15 cellular contexts compared by ENCODE assay signal in the genomic region with DNA sequence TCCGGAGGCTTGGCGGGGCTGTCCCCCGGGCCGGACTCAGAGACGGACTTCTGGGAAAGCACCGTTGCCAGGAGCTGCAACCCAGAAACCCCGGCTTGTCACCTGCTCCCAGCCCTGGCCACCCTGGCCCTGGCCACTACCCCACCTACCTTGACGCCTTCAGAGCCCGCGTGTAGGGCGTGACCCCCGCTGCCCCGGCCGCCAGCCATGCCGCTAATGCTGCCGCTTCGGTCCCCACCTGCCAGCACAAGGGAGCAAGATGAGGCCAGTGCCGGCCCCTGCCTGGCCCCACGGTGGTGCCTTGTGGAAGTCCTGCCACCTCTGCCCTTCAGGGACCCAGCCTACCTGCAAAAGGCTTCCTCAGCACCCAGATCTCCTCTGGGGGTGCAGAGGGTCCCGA. TPM values are rescaled to one million over a fixed set of nuclear protein-coding genes. Genes with fewer than 3 reads are reported as not detected.
DNase-seq lines count a peak whose midpoint lies in the region; ATAC-seq, FAIRE-seq and TF ChIP-seq lines count a peak whose summit lies in the region.
"Had no signal": no experiment of that assay in that cellular context is flagged by ENCODE, and none has a peak within 500 bp of the region (broad histone marks: within the 10 kb centered on the region; RNA-seq: fewer than 3 reads in every experiment).

No MANE protein-coding gene starts in this region.

- WGBS in K562 (ENCODE audit: insufficient coverage, low coverage, missing lambda C conversion rate) = 43% methylated on average over 15 of the region's 20 CpGs

- no peak overlapping the region for H2AFZ ChIP-seq in K562 (ENCODE audit: low read depth, low read length)

- no peaks in the 10 kb centered on the region for H3K9me1 ChIP-seq in K562 (ENCODE audit: control insufficient read depth, insufficient read depth, low read length)

- no peak overlapping the region for H3K4me3 ChIP-seq in BLaER1 treated with 17β-estradiol and CSF1 and Interleukin-3, amounts not matched to agents 10 nM and 100 nM
- H3K4me3 ChIP-seq in K562 = no peak overlapping the region

- peaks cover 0 to 66% (median 37%) of the 10 kb centered on the region in 11 experiments; a peak in 16 of 22 replicates for H4K20me1 ChIP-seq in BLaER1 treated with 17β-estradiol and CSF1 and Interleukin-3, amounts not matched to agents 10 nM and 100 nM
- H4K20me1 ChIP-seq in K562 (replicated peaks; ENCODE audit: control insufficient read depth, insufficient read depth, low read length) = no peaks in the 10 kb centered on the region

- intact Hi-C loops in K562 (cut with micrococcal nuclease) = no loop called here

- H3K27ac Mint-ChIP-seq in stimulated activated memory B cell treated with anti-CD40 and anti-IgM and Interleukin-4, amounts not matched to agents 10 μg/mL and 1 μg/mL and 100 μg/mL, for 72 hours = peak overlapping the region; percentile 9
- H3K27ac Mint-ChIP-seq: CD14-positive monocyte had no signal

- no TSS peak for BruUV-seq in K562 (replicated peaks; lab: Mats Ljungman, UMichigan)

- FAIRE-seq in K562 (lab: Jason Lieb, UNC) = no peak
- FAIRE-seq: A204.1, H1 had no signal

- no peaks in the 10 kb centered on the region for H3K9me3 ChIP-seq in BLaER1 treated with 17β-estradiol and CSF1 and Interleukin-3, amounts not matched to agents 10 nM and 100 nM (replicated peaks in 1 of 11)
- H3K9me3 ChIP-seq in K562 (replicated peaks; ENCODE audit: control insufficient read depth, insufficient read depth, low read depth, low read length) = no peaks in the 10 kb centered on the region
- H3K9me3 ChIP-seq: BE2C had no signal

- no peak for TF ChIP-seq EP300 in K562 (IDR thresholded peaks at IDR 0.05; ENCODE audit: low read length)

- in situ Hi-C loops in K562 (cut with MboI) = no loop called here

- no peak for TF ChIP-seq POLR2A in K562 (conservative IDR thresholded peaks at IDR 0.05)

- no peak for TF ChIP-seq RAD21 in K562 (CRISPR knock-in tag; conservative IDR thresholded peaks at IDR 0.05 in 1 of 2, IDR thresholded peaks at IDR 0.05 in 1 of 2)

- CTCF ChIA-PET in K562 (lab: Yijun Ruan, JAX; ENCODE audit: low intra/inter-chr PET ratio) = no interaction called here

- DNase-seq in K562 (ENCODE audit: extremely low read depth in 1 of 4, low spot score in 3 of 4) = no peak
- no peak for DNase-seq in superior temporal gyrus (ENCODE audit: extremely low spot score)
- DNase-seq: ACHN; BE2C; CD4-positive, alpha-beta memory T cell; DMS79 treated with DMSO at 0.1 percent for 48 hours; GF-D8; H9 had no signal

- no peaks in the 10 kb centered on the region for H3K36me3 Mint-ChIP-seq in stimulated activated memory B cell treated with anti-CD40 and anti-IgM and Interleukin-4, amounts not matched to agents 10 μg/mL and 1 μg/mL and 100 μg/mL, for 72 hours
- H3K36me3 Mint-ChIP-seq: CD14-positive monocyte; CD4-positive, alpha-beta memory T cell had no signal

- H3K27me3 ChIP-seq in BLaER1 treated with 17β-estradiol and CSF1 and Interleukin-3, amounts not matched to agents 10 nM and 100 nM = no peaks in the 10 kb centered on the region; a peak in 1 of 22 replicates
- H3K27me3 ChIP-seq in K562 (ENCODE audit: control insufficient read depth in 2 of 2, insufficient read depth in 2 of 2, low read length in 2 of 2) = no peaks in the 10 kb centered on the region
- H3K27me3 ChIP-seq: BE2C had no signal

- H3K4me1 Mint-ChIP-seq in stimulated activated memory B cell treated with anti-CD40 and anti-IgM and Interleukin-4, amounts not matched to agents 10 μg/mL and 1 μg/mL and 100 μg/mL, for 72 hours = peaks cover 18% of the 10 kb centered on the region
- H3K4me1 Mint-ChIP-seq: CD14-positive monocyte had no signal

- H3K27me3 Mint-ChIP-seq in stimulated activated memory B cell treated with anti-CD40 and anti-IgM and Interleukin-4, amounts not matched to agents 10 μg/mL and 1 μg/mL and 100 μg/mL, for 72 hours = peaks cover 12% of the 10 kb centered on the region
- H3K27me3 Mint-ChIP-seq: CD4-positive, alpha-beta memory T cell had no signal

- ATAC-seq in K562 (no peak), GM21529 (IDR thresholded peaks at IDR 0.05; ENCODE audit: unreplicated experiment) (no peak)
- no peak for ATAC-seq in stimulated activated memory B cell treated with anti-CD40 and anti-IgM and Interleukin-4, amounts not matched to agents 10 μg/mL and 1 μg/mL and 100 μg/mL, for 72 hours

- H3K9me3 Mint-ChIP-seq in stimulated activated memory B cell treated with anti-CD40 and anti-IgM and Interleukin-4, amounts not matched to agents 10 μg/mL and 1 μg/mL and 100 μg/mL, for 72 hours = no peaks in the 10 kb centered on the region
- H3K9me3 Mint-ChIP-seq: CD4-positive, alpha-beta memory T cell; H9 had no signal

- no peaks in the 10 kb centered on the region for H3K79me2 ChIP-seq in K562 (ENCODE audit: control insufficient read depth, insufficient read depth, low read length)

- peaks cover 19 to 53% (median 40%) of the 10 kb centered on the region in 10 experiments; a peak in 19 of 20 replicates for H3K4me1 ChIP-seq in BLaER1 treated with 17β-estradiol and CSF1 and Interleukin-3, amounts not matched to agents 10 nM and 100 nM
- H3K4me1 ChIP-seq in K562 (replicated peaks in 1 of 2; ENCODE audit: control insufficient read depth in 2 of 2, insufficient read depth in 2 of 2, low read length in 2 of 2) = peaks cover 2 to 87% of the 10 kb centered on the region in 2 experiments; a peak in 3 of 5 replicates
- H3K4me1 ChIP-seq: BE2C had no signal

- TF ChIP-seq CTCF in K562 (IDR thresholded peaks at IDR 0.05 in 2 of 3, conservative IDR thresholded peaks at IDR 0.05 in 1 of 3; ENCODE audit: insufficient read depth in 2 of 3, low read depth in 1 of 3, low read length in 3 of 3) = no peak

- no peak overlapping the region for H3K4me3 Mint-ChIP-seq in stimulated activated memory B cell treated with anti-CD40 and anti-IgM and Interleukin-4, amounts not matched to agents 10 μg/mL and 1 μg/mL and 100 μg/mL, for 72 hours
- H3K4me3 Mint-ChIP-seq: CD14-positive monocyte; CD4-positive, alpha-beta memory T cell; H9 had no signal

- H3K9ac ChIP-seq in BLaER1 treated with 17β-estradiol and CSF1 and Interleukin-3, amounts not matched to agents 10 nM and 100 nM = peak overlapping the region in 2 of 11 experiments; percentile 13 to 61; a peak in 1 of 22 replicates
- peak overlapping the region in 1 of 2 experiments; percentile 10; a peak in 1 of 4 replicates for H3K9ac ChIP-seq in K562 (ENCODE audit: insufficient read depth in 1 of 2, low read depth in 2 of 2, low read length in 2 of 2)
- H3K9ac ChIP-seq: KMS-11 had no signal

- H3K27ac ChIP-seq in BLaER1 treated with 17β-estradiol and CSF1 and Interleukin-3, amounts not matched to agents 10 nM and 100 nM = no peak overlapping the region
- H3K27ac ChIP-seq in K562 (ENCODE audit: extremely low read depth, low read depth, low read length) = no peak overlapping the region
- H3K27ac ChIP-seq: KMS-11 had no signal

- peak overlapping the region in 7 of 11 experiments; percentile 16 to 93 (median 86); a peak in 13 of 22 replicates for H3K4me2 ChIP-seq in BLaER1 treated with 17β-estradiol and CSF1 and Interleukin-3, amounts not matched to agents 10 nM and 100 nM
- H3K4me2 ChIP-seq in K562 (ENCODE audit: insufficient read depth, low read length) = no peak overlapping the region
- H3K4me2 ChIP-seq: KMS-11 had no signal

- POLR2A ChIA-PET in K562 (lab: Yijun Ruan, JAX) = interaction anchor here (0.7 to 1.9 kb wide), 3 partner anchors 8 to 30 kb away, joined by 4 to 6 read pairs (median 4); partner anchors contain the start of gene TRAF7

- H3K36me3 ChIP-seq in BLaER1 treated with 17β-estradiol and CSF1 and Interleukin-3, amounts not matched to agents 10 nM and 100 nM = peaks cover 0 to 3% (median 0%) of the 10 kb centered on the region in 11 experiments; a peak in 3 of 22 replicates
- no peaks in the 10 kb centered on the region for H3K36me3 ChIP-seq in K562 (ENCODE audit: control insufficient read depth, insufficient read depth, low read length)

RNA-seq across cellular contexts. Expression of gene CASKIN1, which starts 11.4 kb away (rescaled TPM):
- total RNA-seq in K562 (2011; cell fraction: chromatin; rRNA removed; ENCODE audit: low replicate concordance) = 3.2 and 16.5 TPM in 2 replicates
- total RNA-seq in K562 (2011; cell fraction: nucleolus; rRNA removed) = 11.3 and 11.6 TPM in 2 replicates
- total RNA-seq in K562 (2011; cell fraction: nucleoplasm; rRNA removed) = 3.2 and 5.9 TPM in 2 replicates
- total RNA-seq in K562 (2014; rRNA removed) (1.5 and 2.6 TPM in 2 replicates), K562 (2014; rRNA removed; fragmentation: Illumina TruSeq; extraction: Trizol) (0.10 and 0.15 TPM in 2 replicates), K562 (2015; rRNA removed; fragmentation: Illumina TruSeq; extraction: Trizol) (0.68 and 1.7 TPM in 2 replicates), K562 (2021) (4.5 and 7.0 TPM in 2 replicates)
- polyA plus RNA-seq in K562 (2011; rRNA removed) (0.84 and 1.9 TPM in 2 replicates), K562 (2014; fragmentation: Illumina TruSeq; extraction: Trizol) (0.28 and 0.73 TPM in 2 replicates), K562 (2014; fragmentation: Nextera tagmentation; extraction: Ambion mirVana) (not detected), K562 (2014; rRNA removed) (3.1 and 3.7 TPM in 2 replicates)
- polyA plus RNA-seq in K562 (2011; cell fraction: cytosol; rRNA removed) = 1.4 and 1.9 TPM in 2 replicates
- polyA plus RNA-seq in K562 (2011; cell fraction: nucleus; rRNA removed) = 6.6 and 12.7 TPM in 2 replicates
- polyA plus RNA-seq in K562 (2012) = 1.7 and 2.9 TPM in 2 replicates
- polyA minus RNA-seq in K562 (2011; rRNA and poly(A)+ RNA removed) = 0.32 and 0.90 TPM in 2 replicates
- polyA minus RNA-seq in K562 (2011; cell fraction: cytosol; rRNA and poly(A)+ RNA removed) = 1.1 and 1.5 TPM in 2 replicates
- polyA minus RNA-seq in K562 (2011; cell fraction: nucleus; rRNA and poly(A)+ RNA removed) = 2.0 and 2.2 TPM in 2 replicates
- total RNA-seq: CD4-positive, alpha-beta memory T cell had no signal
- polyA plus RNA-seq: CD14-positive monocyte; CD4-positive, alpha-beta memory T cell had no signal

RNA-seq across cellular contexts. Expression of gene MLST8, which starts 20.3 kb away (rescaled TPM):
- 73.3 and 236 TPM in 2 replicates for total RNA-seq in K562 (2011; cell fraction: chromatin; rRNA removed; ENCODE audit: low replicate concordance)
- 205 and 257 TPM in 2 replicates for total RNA-seq in K562 (2011; cell fraction: nucleolus; rRNA removed)
- 108 and 122 TPM in 2 replicates for total RNA-seq in K562 (2011; cell fraction: nucleoplasm; rRNA removed)
- total RNA-seq in K562 (2014; rRNA removed) = 83.0 and 110 TPM in 2 replicates
- 2.6 and 4.3 TPM in 2 replicates for total RNA-seq in K562 (2014; rRNA removed; fragmentation: Illumina TruSeq; extraction: Trizol)
- 15.7 and 16.0 TPM in 2 replicates for total RNA-seq in K562 (2015; rRNA removed; fragmentation: Illumina TruSeq; extraction: Trizol)
- total RNA-seq in K562 (2021) = 79.1 and 85.0 TPM in 2 replicates
- 76.1 and 91.6 TPM in 2 replicates for polyA plus RNA-seq in K562 (2011; rRNA removed)
- 165 and 312 TPM in 2 replicates for polyA plus RNA-seq in K562 (2011; cell fraction: cytosol; rRNA removed)
- 329 and 477 TPM in 2 replicates for polyA plus RNA-seq in K562 (2011; cell fraction: nucleus; rRNA removed)
- 71.4 and 87.7 TPM in 2 replicates for polyA plus RNA-seq in K562 (2012)
- 43.3 and 74.6 TPM in 2 replicates for polyA plus RNA-seq in K562 (2014; fragmentation: Illumina TruSeq; extraction: Trizol)
- 1 to 10 TPM; 1.5 to 9.8 TPM for polyA plus RNA-seq in K562 (2014; fragmentation: Nextera tagmentation; extraction: Ambion mirVana)
- polyA plus RNA-seq in K562 (2014; rRNA removed) = 116 TPM in 2 replicates
- 19.6 and 40.3 TPM in 2 replicates for polyA minus RNA-seq in K562 (2011; rRNA and poly(A)+ RNA removed)
- 53.2 and 86.4 TPM in 2 replicates for polyA minus RNA-seq in K562 (2011; cell fraction: cytosol; rRNA and poly(A)+ RNA removed)
- 96.5 and 139 TPM in 2 replicates for polyA minus RNA-seq in K562 (2011; cell fraction: nucleus; rRNA and poly(A)+ RNA removed)

RNA-seq across cellular contexts. Expression of gene BRICD5, which starts 25.7 kb away (rescaled TPM):
- 10.6 and 42.5 TPM in 2 replicates for total RNA-seq in K562 (2011; cell fraction: chromatin; rRNA removed; ENCODE audit: low replicate concordance)
- 29.7 and 34.7 TPM in 2 replicates for total RNA-seq in K562 (2011; cell fraction: nucleolus; rRNA removed)
- 10.8 and 18.8 TPM in 2 replicates for total RNA-seq in K562 (2011; cell fraction: nucleoplasm; rRNA removed)
- 2.9 and 3.5 TPM in 2 replicates for total RNA-seq in K562 (2014; rRNA removed)
- total RNA-seq in K562 (2014; rRNA removed; fragmentation: Illumina TruSeq; extraction: Trizol) = 0.32 and 0.40 TPM in 2 replicates
- total RNA-seq in K562 (2015; rRNA removed; fragmentation: Illumina TruSeq; extraction: Trizol) = 3.4 and 4.1 TPM in 2 replicates
- 2.0 and 4.0 TPM in 2 replicates for total RNA-seq in K562 (2021)
- 1.8 and 3.2 TPM in 2 replicates for polyA plus RNA-seq in K562 (2011; rRNA removed)
- polyA plus RNA-seq in K562 (2011; cell fraction: cytosol; rRNA removed) = 2.8 and 13.2 TPM in 2 replicates
- polyA plus RNA-seq in K562 (2011; cell fraction: nucleus; rRNA removed) = 33.5 and 71.7 TPM in 2 replicates
- polyA plus RNA-seq in K562 (2012) = 5.8 and 14.0 TPM in 2 replicates
- polyA plus RNA-seq in K562 (2014; fragmentation: Illumina TruSeq; extraction: Trizol) = 0.49 and 3.8 TPM in 2 replicates
- under 1 TPM in 1 of 2 experiments, not detected in 1; 0.24 TPM for polyA plus RNA-seq in K562 (2014; fragmentation: Nextera tagmentation; extraction: Ambion mirVana)
- 5.1 and 15.1 TPM in 2 replicates for polyA plus RNA-seq in K562 (2014; rRNA removed)
- 0.28 and 0.54 TPM in 2 replicates for polyA minus RNA-seq in K562 (2011; rRNA and poly(A)+ RNA removed)
- polyA minus RNA-seq in K562 (2011; cell fraction: cytosol; rRNA and poly(A)+ RNA removed) = 0.57 TPM in 1 of 2 replicates, not detected in the other
- polyA minus RNA-seq in K562 (2011; cell fraction: nucleus; rRNA and poly(A)+ RNA removed) = 3.4 and 6.9 TPM in 2 replicates
- polyA plus RNA-seq: CD14-positive monocyte had no signal

RNA-seq across cellular contexts. Expression of gene TRAF7, which starts 29.4 kb away (rescaled TPM):
- total RNA-seq in K562 (2011; cell fraction: chromatin; rRNA removed; ENCODE audit: low replicate concordance) = 31.9 and 110 TPM in 2 replicates
- 74.5 and 76.3 TPM in 2 replicates for total RNA-seq in K562 (2011; cell fraction: nucleolus; rRNA removed)
- 45.7 and 51.9 TPM in 2 replicates for total RNA-seq in K562 (2011; cell fraction: nucleoplasm; rRNA removed)
- 55.5 and 79.2 TPM in 2 replicates for total RNA-seq in K562 (2014; rRNA removed)
- total RNA-seq in K562 (2014; rRNA removed; fragmentation: Illumina TruSeq; extraction: Trizol) = 24.3 and 29.9 TPM in 2 replicates
- total RNA-seq in K562 (2015; rRNA removed; fragmentation: Illumina TruSeq; extraction: Trizol) = 42.8 and 45.9 TPM in 2 replicates
- 109 and 113 TPM in 2 replicates for total RNA-seq in K562 (2021)
- 41.6 and 61.6 TPM in 2 replicates for polyA plus RNA-seq in K562 (2011; rRNA removed)
- 63.2 and 103 TPM in 2 replicates for polyA plus RNA-seq in K562 (2011; cell fraction: cytosol; rRNA removed)
- 105 and 141 TPM in 2 replicates for polyA plus RNA-seq in K562 (2011; cell fraction: nucleus; rRNA removed)
- polyA plus RNA-seq in K562 (2012) = 99.7 and 110 TPM in 2 replicates
- polyA plus RNA-seq in K562 (2014; fragmentation: Illumina TruSeq; extraction: Trizol) = 40.8 and 76.8 TPM in 2 replicates
- polyA plus RNA-seq in K562 (2014; fragmentation: Nextera tagmentation; extraction: Ambion mirVana) = 1 to 10 TPM; 1.1 to 1.5 TPM
- polyA plus RNA-seq in K562 (2014; rRNA removed) = 55.5 and 63.3 TPM in 2 replicates
- polyA minus RNA-seq in K562 (2011; rRNA and poly(A)+ RNA removed) = 24.9 and 30.1 TPM in 2 replicates
- polyA minus RNA-seq in K562 (2011; cell fraction: cytosol; rRNA and poly(A)+ RNA removed) = 51.2 and 66.0 TPM in 2 replicates
- polyA minus RNA-seq in K562 (2011; cell fraction: nucleus; rRNA and poly(A)+ RNA removed) = 25.8 and 29.9 TPM in 2 replicates

RNA-seq across cellular contexts. Expression of gene PGP, which starts 29.7 kb away (rescaled TPM):
- total RNA-seq in K562 (2011; cell fraction: chromatin; rRNA removed; ENCODE audit: low replicate concordance) = 31.1 and 74.2 TPM in 2 replicates
- 69.6 and 75.5 TPM in 2 replicates for total RNA-seq in K562 (2011; cell fraction: nucleolus; rRNA removed)
- total RNA-seq in K562 (2011; cell fraction: nucleoplasm; rRNA removed) = 40.6 and 42.6 TPM in 2 replicates
- total RNA-seq in K562 (2014; rRNA removed) (57.6 and 70.2 TPM in 2 replicates), K562 (2014; rRNA removed; fragmentation: Illumina TruSeq; extraction: Trizol) (8.5 and 11.4 TPM in 2 replicates), K562 (2015; rRNA removed; fragmentation: Illumina TruSeq; extraction: Trizol) (24.1 and 26.5 TPM in 2 replicates), K562 (2021) (44.9 and 49.6 TPM in 2 replicates)
- polyA plus RNA-seq in K562 (2011; rRNA removed) (19.6 and 27.9 TPM in 2 replicates), K562 (2014; fragmentation: Illumina TruSeq; extraction: Trizol) (14.2 and 20.7 TPM in 2 replicates), K562 (2014; fragmentation: Nextera tagmentation; extraction: Ambion mirVana) (1 to 10 TPM; 1.1 to 3.0 TPM), K562 (2014; rRNA removed) (54.0 and 55.6 TPM in 2 replicates)
- 27.6 and 84.2 TPM in 2 replicates for polyA plus RNA-seq in K562 (2011; cell fraction: cytosol; rRNA removed)
- polyA plus RNA-seq in K562 (2011; cell fraction: nucleus; rRNA removed) = 92.6 and 123 TPM in 2 replicates
- polyA plus RNA-seq in K562 (2012) = 33.7 and 34.1 TPM in 2 replicates
- 7.3 and 7.4 TPM in 2 replicates for polyA minus RNA-seq in K562 (2011; rRNA and poly(A)+ RNA removed)
- polyA minus RNA-seq in K562 (2011; cell fraction: cytosol; rRNA and poly(A)+ RNA removed) = 13.6 and 18.7 TPM in 2 replicates
- 29.8 and 32.1 TPM in 2 replicates for polyA minus RNA-seq in K562 (2011; cell fraction: nucleus; rRNA and poly(A)+ RNA removed)
